ENCODE assay signal across 26 cellular contexts in the genomic region with DNA sequence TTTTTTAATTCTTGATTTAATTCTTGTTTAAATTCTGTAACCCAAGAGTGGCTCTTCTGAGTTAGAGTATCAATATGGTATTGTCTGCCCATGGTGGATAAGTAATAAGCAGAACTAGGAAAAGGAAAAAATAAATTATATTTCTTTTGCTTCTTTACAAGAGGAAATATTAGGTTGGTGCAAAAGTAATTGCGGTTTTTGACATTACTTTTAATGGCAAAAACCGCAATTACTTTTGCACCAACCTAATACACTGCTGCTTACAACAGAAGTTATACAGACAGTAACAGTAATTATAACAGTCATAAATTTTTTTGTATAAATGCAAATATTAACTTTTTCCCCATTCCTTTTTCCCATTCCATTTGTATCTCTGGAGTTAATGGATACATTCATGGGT.
"Had no signal": no experiment of that assay in that cellular context is flagged by ENCODE, and none has a peak within 500 bp of the region (broad histone marks: within the 10 kb centered on the region; RNA-seq: fewer than 3 reads in every experiment).

No MANE protein-coding gene starts in this region.

- H3K36me3 ChIP-seq: colonic mucosa, esophagus squamous epithelium, gastrocnemius medialis, heart right ventricle, left lung, lower lobe of right lung had no signal

- H3K27me3 ChIP-seq: colonic mucosa, esophagus squamous epithelium, gastrocnemius medialis, heart right ventricle, left lung had no signal

- H3K4me1 ChIP-seq: colonic mucosa, esophagus squamous epithelium, gastrocnemius medialis, heart right ventricle, left lung, lower lobe of right lung had no signal

- H3K4me3 ChIP-seq: colonic mucosa, esophagus squamous epithelium, gastrocnemius medialis, heart right ventricle, left lung, lower lobe of right lung had no signal

- H3K27ac ChIP-seq: colonic mucosa, epithelial cell of prostate, esophagus squamous epithelium, gastrocnemius medialis, heart right ventricle, left lung, lower lobe of right lung had no signal

- H3K9me3 ChIP-seq: colonic mucosa, esophagus squamous epithelium, gastrocnemius medialis, heart right ventricle, left lung, lower lobe of right lung had no signal

- FAIRE-seq: endometrium, islet of Langerhans, keratinocyte had no signal

- ATAC-seq: effector memory CD8-positive, alpha-beta T cell; esophagus mucosa; gastrocnemius medialis; heart right ventricle; left cardiac atrium; left lung; left ventricle myocardium superior; lower lobe of right lung; naive thymus-derived CD4-positive, alpha-beta T cell had no signal

- DNase-seq: colonic mucosa; cortex of kidney; effector CD8-positive, alpha-beta T cell; effector memory CD8-positive, alpha-beta T cell; endodermal cell; erythroblast; esophagus squamous epithelium; foreskin fibroblast; foreskin melanocyte; gastrocnemius medialis; glutamatergic neuron; head of caudate nucleus; heart right ventricle; hippocampal formation; left cardiac atrium; left lung; left ventricle myocardium superior; lower lobe of right lung; mesenchymal stem cell; midbrain; naive thymus-derived CD4-positive, alpha-beta T cell had no signal
